29 cellular contexts compared by ENCODE assay signal in genomic region chr14:69968151-69968550, GRCh38.
"Had no signal": no experiment of that assay in that cellular context is flagged by ENCODE, and none has a peak within 500 bp of the region (broad histone marks: within the 10 kb centered on the region; RNA-seq: fewer than 3 reads in every experiment).

No MANE protein-coding gene starts in this region.

- H3K27ac ChIP-seq: adrenal gland, brain microvascular endothelial cell, coronary artery had no signal

- H3K4me1 Mint-ChIP-seq: activated CD4-positive, alpha-beta T cell treated with anti-CD3 and anti-CD28 coated beads for 36 hours; activated CD4-positive, alpha-beta T cell treated with anti-CD3 and anti-CD28 coated beads, Interleukin-2, amount 10 ng/mL, durations not matched to agents 24 days and 14 days; activated naive CD4-positive, alpha-beta T cell treated with anti-CD3 and anti-CD28 coated beads, Interleukin-2, amount 50 U/mL, for 24 hours; activated naive CD8-positive, alpha-beta T cell treated with anti-CD3 and anti-CD28 coated beads for 36 hours; activated naive CD8-positive, alpha-beta T cell treated with anti-CD3 and anti-CD28 coated beads, Interleukin-2, amount 50 U/mL, for 24 hours; central memory CD8-positive, alpha-beta T cell had no signal

- H3K27ac Mint-ChIP-seq: activated CD4-positive, alpha-beta memory T cell treated with anti-CD3 and anti-CD28 coated beads for 36 hours; activated CD4-positive, alpha-beta T cell treated with anti-CD3 and anti-CD28 coated beads for 36 hours; activated CD4-positive, alpha-beta T cell treated with anti-CD3 and anti-CD28 coated beads, Interleukin-2, amount 10 ng/mL, durations not matched to agents 24 days and 14 days; activated CD8-positive, alpha-beta T cell treated with anti-CD3 and anti-CD28 coated beads, Interleukin-2, amount 10 ng/mL, durations not matched to agents 7 days and 5 days; activated naive CD4-positive, alpha-beta T cell treated with anti-CD3 and anti-CD28 coated beads for 36 hours; activated naive CD4-positive, alpha-beta T cell treated with anti-CD3 and anti-CD28 coated beads, Interleukin-2, amount 50 U/mL, for 24 hours; activated naive CD8-positive, alpha-beta T cell treated with anti-CD3 and anti-CD28 coated beads for 36 hours; activated naive CD8-positive, alpha-beta T cell treated with anti-CD3 and anti-CD28 coated beads, Interleukin-2, amount 50 U/mL, for 24 hours; activated T-cell treated with anti-CD3 and anti-CD28 coated beads, Interleukin-2, amount 50 U/mL, for 24 hours; activated T-helper 1 cell treated with anti-CD3 and anti-CD28 coated beads, Interleukin-12 subunit alpha, Interleukin-12 subunit beta, Interleukin-2, Interleukin-4 antibody, amounts not matched to agents 30 ng/mL and 10 ng/mL and 1 ng/mL, durations not matched to agents 14 hours and 24 hours and 36 hours; activated T-helper 2 cell treated with anti-CD3 and anti-CD28 coated beads, Interferon-gamma antibody, Interleukin-2, Interleukin-4, amounts not matched to agents 10 μg/mL and 5 μg/mL and 100 μg/mL, durations not matched to agents 14 hours and 24 hours and 36 hours; dendritic cell treated with granulocyte-macrophage colony-stimulating factor and Interleukin-4, amounts not matched to agents 40 ng/mL and 50 ng/mL, for 4 days; endodermal cell had no signal

- H3K9me3 Mint-ChIP-seq: activated CD4-positive, alpha-beta memory T cell treated with anti-CD3 and anti-CD28 coated beads for 36 hours; activated CD4-positive, alpha-beta T cell treated with anti-CD3 and anti-CD28 coated beads, Interleukin-2, amount 10 ng/mL, durations not matched to agents 24 days and 14 days; activated naive CD4-positive, alpha-beta T cell treated with anti-CD3 and anti-CD28 coated beads for 36 hours; activated naive CD4-positive, alpha-beta T cell treated with anti-CD3 and anti-CD28 coated beads, Interleukin-2, amount 50 U/mL, for 24 hours; activated naive CD8-positive, alpha-beta T cell treated with anti-CD3 and anti-CD28 coated beads for 36 hours; activated naive CD8-positive, alpha-beta T cell treated with anti-CD3 and anti-CD28 coated beads, Interleukin-2, amount 50 U/mL, for 24 hours; activated T-cell treated with anti-CD3 and anti-CD28 coated beads, Interleukin-2, amount 50 U/mL, for 24 hours; activated T-helper 1 cell treated with anti-CD3 and anti-CD28 coated beads, Interleukin-12 subunit alpha, Interleukin-12 subunit beta, Interleukin-2, Interleukin-4 antibody, amounts not matched to agents 30 ng/mL and 10 ng/mL and 1 ng/mL, durations not matched to agents 14 hours and 24 hours and 36 hours; activated T-helper 2 cell treated with anti-CD3 and anti-CD28 coated beads, Interferon-gamma antibody, Interleukin-2, Interleukin-4, amounts not matched to agents 10 μg/mL and 5 μg/mL and 100 μg/mL, durations not matched to agents 14 hours and 24 hours and 36 hours; central memory CD8-positive, alpha-beta T cell; dendritic cell treated with granulocyte-macrophage colony-stimulating factor and Interleukin-4, amounts not matched to agents 40 ng/mL and 50 ng/mL, for 4 days; endodermal cell had no signal

- H3K36me3 ChIP-seq: adrenal gland, brain microvascular endothelial cell had no signal

- DNase-seq: activated CD4-positive, alpha-beta memory T cell treated with anti-CD3 and anti-CD28 coated beads for 36 hours; activated CD4-positive, alpha-beta T cell treated with anti-CD3 and anti-CD28 coated beads for 36 hours; activated CD4-positive, alpha-beta T cell treated with anti-CD3 and anti-CD28 coated beads, Interleukin-2, amount 10 ng/mL, durations not matched to agents 24 days and 14 days; activated CD4-positive, CD25-positive, alpha-beta regulatory T cell; activated CD4-positive, CD25-positive, alpha-beta regulatory T cell treated with anti-CD3 and anti-CD28 coated beads, Interleukin-2, amount 50 U/mL, for 72 hours; activated CD8-positive, alpha-beta memory T cell treated with anti-CD3 and anti-CD28 coated beads, Interleukin-2, amount 50 U/mL, for 48 hours; activated CD8-positive, alpha-beta T cell treated with anti-CD3 and anti-CD28 coated beads, Interleukin-2, amount 10 ng/mL, durations not matched to agents 7 days and 5 days; activated effector memory CD4-positive, alpha-beta T cell treated with anti-CD3 and anti-CD28 coated beads, Interleukin-2, amount 50 U/mL, for 16 hours; activated naive CD4-positive, alpha-beta T cell treated with anti-CD3 and anti-CD28 coated beads for 36 hours; activated naive CD8-positive, alpha-beta T cell treated with anti-CD3 and anti-CD28 coated beads for 36 hours; activated naive CD8-positive, alpha-beta T cell treated with anti-CD3 and anti-CD28 coated beads, Interleukin-2, amount 50 U/mL, for 24 hours; activated T-cell treated with anti-CD3 and anti-CD28 coated beads for 4 hours; activated T-cell treated with anti-CD3 and anti-CD28 coated beads, Interleukin-2, amount 50 U/mL, for 24 hours; adrenal gland; amygdala; aorta; brain microvascular endothelial cell; dorsolateral prefrontal cortex; effector memory CD4-positive, alpha-beta T cell; endodermal cell; head of caudate nucleus; T-helper 2 cell had no signal

- H3K27me3 ChIP-seq: adrenal gland, brain microvascular endothelial cell, dorsolateral prefrontal cortex had no signal

- H3K9me3 ChIP-seq: adrenal gland had no signal

- ATAC-seq: activated CD4-positive, alpha-beta T cell treated with anti-CD3 and anti-CD28 coated beads for 36 hours; activated CD8-positive, alpha-beta T cell treated with anti-CD3 and anti-CD28 coated beads, Interleukin-2, amount 10 ng/mL, durations not matched to agents 7 days and 5 days; activated naive CD8-positive, alpha-beta T cell treated with anti-CD3 and anti-CD28 coated beads, Interleukin-2, amount 50 U/mL, for 24 hours; esophagus mucosa had no signal

- H3K4me3 Mint-ChIP-seq: activated CD4-positive, alpha-beta memory T cell treated with anti-CD3 and anti-CD28 coated beads for 36 hours; activated CD4-positive, alpha-beta T cell treated with anti-CD3 and anti-CD28 coated beads for 36 hours; activated CD4-positive, alpha-beta T cell treated with anti-CD3 and anti-CD28 coated beads, Interleukin-2, amount 10 ng/mL, durations not matched to agents 24 days and 14 days; activated CD8-positive, alpha-beta T cell treated with anti-CD3 and anti-CD28 coated beads, Interleukin-2, amount 10 ng/mL, durations not matched to agents 7 days and 5 days; activated naive CD4-positive, alpha-beta T cell treated with anti-CD3 and anti-CD28 coated beads for 36 hours; activated naive CD4-positive, alpha-beta T cell treated with anti-CD3 and anti-CD28 coated beads, Interleukin-2, amount 50 U/mL, for 24 hours; activated naive CD8-positive, alpha-beta T cell treated with anti-CD3 and anti-CD28 coated beads for 36 hours; activated naive CD8-positive, alpha-beta T cell treated with anti-CD3 and anti-CD28 coated beads, Interleukin-2, amount 50 U/mL, for 24 hours; activated T-cell treated with anti-CD3 and anti-CD28 coated beads, Interleukin-2, amount 50 U/mL, for 24 hours; activated T-helper 1 cell treated with anti-CD3 and anti-CD28 coated beads, Interleukin-12 subunit alpha, Interleukin-12 subunit beta, Interleukin-2, Interleukin-4 antibody, amounts not matched to agents 30 ng/mL and 10 ng/mL and 1 ng/mL, durations not matched to agents 14 hours and 24 hours and 36 hours; central memory CD8-positive, alpha-beta T cell; dendritic cell treated with granulocyte-macrophage colony-stimulating factor and Interleukin-4, amounts not matched to agents 40 ng/mL and 50 ng/mL, for 4 days; endodermal cell had no signal

- H3K4me3 ChIP-seq: adrenal gland, coronary artery, dorsolateral prefrontal cortex had no signal

- H3K36me3 Mint-ChIP-seq: activated CD4-positive, alpha-beta memory T cell treated with anti-CD3 and anti-CD28 coated beads for 36 hours; activated naive CD4-positive, alpha-beta T cell treated with anti-CD3 and anti-CD28 coated beads, Interleukin-2, amount 50 U/mL, for 24 hours; activated naive CD8-positive, alpha-beta T cell treated with anti-CD3 and anti-CD28 coated beads for 36 hours had no signal

- H3K27me3 Mint-ChIP-seq: activated T-cell treated with anti-CD3 and anti-CD28 coated beads, Interleukin-2, amount 50 U/mL, for 24 hours; dendritic cell treated with granulocyte-macrophage colony-stimulating factor and Interleukin-4, amounts not matched to agents 40 ng/mL and 50 ng/mL, for 4 days had no signal
